Comparison of ENCODE assay signal across 17 cellular contexts in genomic region chr1:186967659-186968394, GRCh38.
DNase-seq lines count a peak whose midpoint lies in the region; TF ChIP-seq lines count a peak whose summit lies in the region.
"Had no signal": no experiment of that assay in that cellular context is flagged by ENCODE, and none has a peak within 500 bp of the region (broad histone marks: within the 10 kb centered on the region; RNA-seq: fewer than 3 reads in every experiment).

No MANE protein-coding gene starts in this region.

- H3K36me3 ChIP-seq in mammary epithelial cell (ENCODE audit: insufficient read depth, low read length): no peaks in the 10 kb centered on the region
- H3K36me3 ChIP-seq in vagina: peaks cover 0 to 7% of the 10 kb centered on the region in 2 donors
- peaks cover 0 to 21% (median 2%) of the 10 kb centered on the region in 4 donors for H3K36me3 ChIP-seq in sigmoid colon
- H3K36me3 ChIP-seq: BE2C, transverse colon had no signal

- DNase-seq in AG10803 (ENCODE audit: low read depth) (peak; percentile 42), NCI-H226 (peak; percentile 62), mammary epithelial cell (peak; percentile 28), kidney tubule cell (ENCODE audit: low spot score) (peak; percentile 74), vagina (ENCODE audit: extremely low spot score in 2 of 2) (no peak), NCI-H510A (lab: John Stamatoyannopoulos, UW) (no peak), sigmoid colon (no peak), NCI-H2227 treated with DMSO at 0.1 percent for 48 hours (lab: John Stamatoyannopoulos, UW) (no peak)
- DNase-seq: activated CD4-positive, alpha-beta T cell treated with anti-CD3 and anti-CD28 coated beads, Interleukin-2, amount 10 ng/mL, durations not matched to agents 24 days and 14 days; BE2C; caudate nucleus; DMS 273 treated with DMSO at 0.1 percent for 48 hours; effector memory CD4-positive, alpha-beta T cell; KG1; stimulated activated CD4-positive, alpha-beta T cell treated with anti-CD3 and anti-CD28 coated beads, Interleukin-4, amount 100 ng/mL, for 1 hour; transverse colon had no signal

- CTCF ChIA-PET in mammary epithelial cell (lab: Charles Lee; ENCODE audit: low non-redundant PET): no interaction called here

- no peak overlapping the region for H3K4me3 ChIP-seq in AG10803 (ENCODE audit: low read length)
- no peak overlapping the region for H3K4me3 ChIP-seq in mammary epithelial cell (replicated peaks in 1 of 3; ENCODE audit: insufficient read depth in 1 of 3, low read depth in 2 of 3, low read length in 3 of 3)
- no peak overlapping the region for H3K4me3 ChIP-seq in vagina
- no peak overlapping the region for H3K4me3 ChIP-seq in sigmoid colon
- H3K4me3 ChIP-seq: transverse colon had no signal

- dilution Hi-C loops in mammary epithelial cell (cut with HindIII; ENCODE audit: low sequenced_read_pairs): no loop called here

- in situ Hi-C loops in mammary epithelial cell (cut with MboI; ENCODE audit: low sequenced_read_pairs in 2 of 2): no loop called here

- H4K20me1 ChIP-seq in mammary epithelial cell (ENCODE audit: insufficient read depth, low read length): no peaks in the 10 kb centered on the region

- no peak overlapping the region for H3K9ac ChIP-seq in mammary epithelial cell (ENCODE audit: insufficient read depth, low read length)

- WGBS in mammary epithelial cell (ENCODE audit: low coverage, missing lambda C conversion rate): 100% methylated on average over 2 of the region's 2 CpGs
- WGBS in sigmoid colon, 2 donors: 90 to 95% methylated on average over 2 of the region's 2 CpGs

- TF ChIP-seq CTCF in AG10803 (conservative IDR thresholded peaks at IDR 0.05; ENCODE audit: low read length): no peak
- no peak for TF ChIP-seq CTCF in mammary epithelial cell (conservative IDR thresholded peaks at IDR 0.05 in 1 of 2, IDR thresholded peaks at IDR 0.05 in 1 of 2; ENCODE audit: extremely low read depth in 1 of 2, insufficient read depth in 1 of 2, low read depth in 1 of 2, low read length in 2 of 2)
- no peak for TF ChIP-seq CTCF in vagina (IDR thresholded peaks at IDR 0.05)
- no peak for TF ChIP-seq CTCF in sigmoid colon (IDR thresholded peaks at IDR 0.05)

- peak overlapping the region; percentile 11 for H3K27ac ChIP-seq in mammary epithelial cell (ENCODE audit: insufficient read depth, low read depth, low read length)
- H3K27ac ChIP-seq in vagina: no peak overlapping the region
- peak overlapping the region in 1 of 4 donors; percentile 17 for H3K27ac ChIP-seq in sigmoid colon
- H3K27ac ChIP-seq: neutrophil, transverse colon had no signal

- no peaks in the 10 kb centered on the region for H3K27me3 ChIP-seq in mammary epithelial cell (ENCODE audit: insufficient read depth, low read length)
- no peaks in the 10 kb centered on the region for H3K27me3 ChIP-seq in vagina
- no peaks in the 10 kb centered on the region for H3K27me3 ChIP-seq in sigmoid colon
- H3K27me3 ChIP-seq: neutrophil, transverse colon had no signal

- H3K4me1 ChIP-seq in mammary epithelial cell (ENCODE audit: insufficient read depth, low read length) (peaks cover 11% of the 10 kb centered on the region), vagina (no peaks in the 10 kb centered on the region), sigmoid colon (peaks cover 0 to 8% (median 3%) of the 10 kb centered on the region in 4 donors)
- H3K4me1 ChIP-seq: BE2C, transverse colon had no signal

- H3K9me3 ChIP-seq in mammary epithelial cell (replicated peaks; ENCODE audit: insufficient read depth, low read length) (no peaks in the 10 kb centered on the region), vagina (no peaks in the 10 kb centered on the region), sigmoid colon (no peaks in the 10 kb centered on the region)
- H3K9me3 ChIP-seq: BE2C, neutrophil, transverse colon had no signal

- H3K4me2 ChIP-seq in mammary epithelial cell (ENCODE audit: insufficient read depth, low read depth, low read length): peak overlapping the region; percentile 25

- TF ChIP-seq POLR2A in vagina (IDR thresholded peaks at IDR 0.05) (no peak), sigmoid colon (IDR thresholded peaks at IDR 0.05) (no peak)

- no TSS peak for BruUV-seq in mammary epithelial cell (replicated peaks; lab: Mats Ljungman, UMichigan)

- no peaks in the 10 kb centered on the region for H3K79me2 ChIP-seq in mammary epithelial cell (ENCODE audit: insufficient read depth, low read length)

- intact Hi-C loops in mammary epithelial cell (cut with micrococcal nuclease) (no loop called here), vagina (cut with DNase I) (no loop called here), sigmoid colon (cut with DNase I) (loop anchor here (5.0 kb wide), 1 partner anchor 41 kb away; no protein-coding TSS in a partner anchor)

- no peak overlapping the region for H2AFZ ChIP-seq in mammary epithelial cell (ENCODE audit: low read depth, low read length)

- TF ChIP-seq EP300 in sigmoid colon (IDR thresholded peaks at IDR 0.05): no peak

Comparison
In these comparisons a context has a peak if more than half of its experiments do, and no peak if none do; other contexts are left out.
1. DNase-seq: peak in AG10803 (single experiment), NCI-H226 (single experiment), mammary epithelial cell (single experiment) and kidney tubule cell (single experiment); none in vagina (0 of 2), NCI-H510A (single experiment), sigmoid colon (single experiment) and NCI-H2227 treated with DMSO at 0.1 percent for 48 hours (single experiment).